1 cellular context compared by ENCODE assay signal in genomic region chr1:58968360-58968952, GRCh38.
TF ChIP-seq lines count a peak whose summit lies in the region.

No MANE protein-coding gene starts in this region.

TF ChIP-seq in GM23338, 12 proteins besides CTCF, POLR2A, EP300 and RAD21 (continued from another document):
- TF ChIP-seq ZNF462 (CRISPR knock-in tag; IDR thresholded peaks at IDR 0.05) = no peak
- TF ChIP-seq REST (IDR thresholded peaks at IDR 0.05; ENCODE audit: unreplicated experiment) = no peak
- no peak for TF ChIP-seq ZNF114 (CRISPR knock-in tag; IDR thresholded peaks at IDR 0.05)
